Comparison of ENCODE assay signal across 23 cellular contexts in genomic region chrX:55279832-55280231, GRCh38. TPM values are rescaled to one million over a fixed set of nuclear protein-coding genes. Genes with fewer than 3 reads are reported as not detected.
DNase-seq lines count a peak whose midpoint lies in the region; ATAC-seq and TF ChIP-seq lines count a peak whose summit lies in the region.
"Had no signal": no experiment of that assay in that cellular context is flagged by ENCODE, and none has a peak within 500 bp of the region (broad histone marks: within the 10 kb centered on the region; RNA-seq: fewer than 3 reads in every experiment).

No MANE protein-coding gene starts in this region.

- H3K4me2 ChIP-seq in neural progenitor cell = no peak overlapping the region
- H3K4me2 ChIP-seq: BLaER1 had no signal

- H3K27me3 Mint-ChIP-seq in neural progenitor cell (ENCODE audit: insufficient read depth, low read depth) (no peaks in the 10 kb centered on the region), T-helper 17 cell (no peaks in the 10 kb centered on the region)
- H3K27me3 Mint-ChIP-seq: B cell; CD4-positive, CD25-positive, alpha-beta regulatory T cell had no signal

- no peaks in the 10 kb centered on the region for H3K4me1 Mint-ChIP-seq in neural progenitor cell
- H3K4me1 Mint-ChIP-seq in T-helper 17 cell = no peaks in the 10 kb centered on the region
- H3K4me1 Mint-ChIP-seq: B cell; CD4-positive, CD25-positive, alpha-beta regulatory T cell had no signal

- ATAC-seq in T-helper 17 cell = no peak
- ATAC-seq in esophagus mucosa = no peak
- ATAC-seq: CD8-positive, alpha-beta T cell; GM12878 had no signal

- H3K4me3 Mint-ChIP-seq in neural progenitor cell (peak overlapping the region; percentile 38), T-helper 17 cell (no peak overlapping the region)
- H3K4me3 Mint-ChIP-seq: B cell; CD4-positive, CD25-positive, alpha-beta regulatory T cell; CD8-positive, alpha-beta T cell; HFFc6 had no signal

- no peaks in the 10 kb centered on the region for H3K4me1 ChIP-seq in neural progenitor cell
- H3K4me1 ChIP-seq: BLaER1, Caco-2, HAP-1 had no signal

- peak; percentile 12 for DNase-seq in NCI-H2227 (lab: John Stamatoyannopoulos, UW; ENCODE audit: unreplicated experiment)
- DNase-seq in NCI-H2227 treated with DMSO at 0.1 percent for 48 hours (lab: John Stamatoyannopoulos, UW) = no peak
- peak; percentile 3 for DNase-seq in stimulated activated CD4-positive, alpha-beta T cell treated with anti-CD3 and anti-CD28 coated beads, Interleukin-15, amount 100 ng/mL, for 24 hours
- no peak for DNase-seq in stimulated activated CD4-positive, alpha-beta T cell treated with anti-CD3 and anti-CD28 coated beads, Interleukin-2, amount 100 ng/mL, for 24 hours
- no peak for DNase-seq in neural progenitor cell (ENCODE audit: low spot score)
- no peak for DNase-seq in medulla oblongata (ENCODE audit: extremely low spot score)
- DNase-seq in T-helper 17 cell = no peak
- DNase-seq: Caco-2; CD4-positive, CD25-positive, alpha-beta regulatory T cell; CD8-positive, alpha-beta T cell; DMS153; DND-41; EL; GDM1; GOT3; HFFc6 had no signal

- no peak overlapping the region for H3K27ac Mint-ChIP-seq in neural progenitor cell
- H3K27ac Mint-ChIP-seq in T-helper 17 cell = no peak overlapping the region
- H3K27ac Mint-ChIP-seq: B cell; CD4-positive, CD25-positive, alpha-beta regulatory T cell; CD8-positive, alpha-beta T cell; HFFc6 had no signal

- no peaks in the 10 kb centered on the region for H3K27me3 ChIP-seq in neural progenitor cell

- no peak overlapping the region for H2AFZ ChIP-seq in neural progenitor cell (replicated peaks)

- H3F3A ChIP-seq in neural progenitor cell (ENCODE audit: low read depth) = no peaks in the 10 kb centered on the region

- no peak overlapping the region for H3K9ac ChIP-seq in neural progenitor cell
- H3K9ac ChIP-seq: BLaER1 had no signal

- no peaks in the 10 kb centered on the region for H3K36me3 ChIP-seq in neural progenitor cell
- H3K36me3 ChIP-seq: BLaER1, HAP-1 had no signal

- H4K20me1 ChIP-seq in neural progenitor cell (ENCODE audit: low read depth) = no peaks in the 10 kb centered on the region
- H4K20me1 ChIP-seq: BLaER1 had no signal

- no peaks in the 10 kb centered on the region for H3K79me2 ChIP-seq in neural progenitor cell (ENCODE audit: low read depth)

- H3K4me3 ChIP-seq in neural progenitor cell = no peak overlapping the region
- H3K4me3 ChIP-seq: BLaER1, GM12878, HAP-1 had no signal

- no peak overlapping the region for H3K27ac ChIP-seq in neural progenitor cell
- H3K27ac ChIP-seq: 22Rv1, BLaER1, C4-2B had no signal

- no peak for TF ChIP-seq CTCF in neural progenitor cell (IDR thresholded peaks at IDR 0.05)

- H3K36me3 Mint-ChIP-seq in neural progenitor cell (no peaks in the 10 kb centered on the region), T-helper 17 cell (ENCODE audit: low read depth) (no peaks in the 10 kb centered on the region)
- H3K36me3 Mint-ChIP-seq: CD4-positive, CD25-positive, alpha-beta regulatory T cell; CD8-positive, alpha-beta T cell had no signal

- H3K9me3 Mint-ChIP-seq in neural progenitor cell = peaks cover 10% of the 10 kb centered on the region
- H3K9me3 Mint-ChIP-seq: CD4-positive, CD25-positive, alpha-beta regulatory T cell; CD8-positive, alpha-beta T cell had no signal

- peaks cover 7% of the 10 kb centered on the region for H3K9me3 ChIP-seq in neural progenitor cell (ENCODE audit: low read depth)
- H3K9me3 ChIP-seq in T-helper 17 cell (ENCODE audit: control insufficient read depth, low read length, poor library complexity, severe bottlenecking) = no peaks in the 10 kb centered on the region
- H3K9me3 ChIP-seq: Caco-2, HAP-1 had no signal

RNA-seq across cellular contexts. Expression of gene PAGE3, which starts 15.1 kb away (rescaled TPM):
- not detected in 2 replicates for total RNA-seq in neural progenitor cell (ENCODE audit: low replicate concordance)
- total RNA-seq in T-helper 17 cell = not detected
- total RNA-seq in esophagus mucosa = not detected
- total RNA-seq: B cell; Caco-2; CD4-positive, CD25-positive, alpha-beta regulatory T cell; CD8-positive, alpha-beta T cell; GM12878; HFFc6 had no signal

RNA-seq across cellular contexts. Expression of gene PAGE5, which starts 59.7 kb away (rescaled TPM):
- total RNA-seq in neural progenitor cell (ENCODE audit: low replicate concordance) = not detected in 2 replicates
- total RNA-seq in T-helper 17 cell = under 1 TPM; 0.60 to 0.94 TPM
- total RNA-seq in esophagus mucosa = not detected
- total RNA-seq: B cell; Caco-2; CD4-positive, CD25-positive, alpha-beta regulatory T cell; CD8-positive, alpha-beta T cell had no signal

Comparison
In these comparisons a context has a peak if more than half of its experiments do, and no peak if none do; other contexts are left out.
1. DNase-seq: peak in NCI-H2227 (single experiment) and stimulated activated CD4-positive, alpha-beta T cell treated with anti-CD3 and anti-CD28 coated beads, Interleukin-15, amount 100 ng/mL, for 24 hours (single experiment); none in NCI-H2227 treated with DMSO at 0.1 percent for 48 hours (single experiment), stimulated activated CD4-positive, alpha-beta T cell treated with anti-CD3 and anti-CD28 coated beads, Interleukin-2, amount 100 ng/mL, for 24 hours (0 of 2), neural progenitor cell (single experiment), medulla oblongata (single experiment) and T-helper 17 cell (0 of 3).